Comparison of ENCODE assay signal across 8 cellular contexts in genomic region chr3:23916152-23916885, GRCh38. TPM values are rescaled to one million over a fixed set of nuclear protein-coding genes. Genes with fewer than 3 reads are reported as not detected.
A peak's percentile ranks its signal among the peaks of the same experiment; 100 is the strongest.
DNase-seq lines count a peak whose midpoint lies in the region; ATAC-seq and TF ChIP-seq lines count a peak whose summit lies in the region.

No MANE protein-coding gene starts in this region.

- peak overlapping the region; percentile 97 for H2AFZ ChIP-seq in parathyroid adenoma

- ATAC-seq in HG02938 (IDR thresholded peaks at IDR 0.05; ENCODE audit: unreplicated experiment), result peak; percentile 42
- peak; percentile 70 for ATAC-seq in SK-N-SH treated with all-trans-retinoic acid at 6 μM for 48 hours

- no peak for TF ChIP-seq CTCF in foreskin fibroblast (IDR thresholded peaks at IDR 0.05; ENCODE audit: low read depth, low read length)
- TF ChIP-seq CTCF in parathyroid adenoma (IDR thresholded peaks at IDR 0.05), result no peak

- no peaks in the 10 kb centered on the region for H3K27me3 ChIP-seq in parathyroid adenoma (ENCODE audit: control insufficient read depth, insufficient read depth, low read length)

- H3K36me3 ChIP-seq in parathyroid adenoma (ENCODE audit: control insufficient read depth, insufficient read depth, low read length), result no peaks in the 10 kb centered on the region

- intact Hi-C loops in activated CD4-positive, alpha-beta T cell treated with anti-CD3 and anti-CD28 coated beads, Interleukin-2, amount 10 ng/mL, durations not matched to agents 24 days and 14 days (cut with micrococcal nuclease), result loop anchor here (1.0 to 10.0 kb wide), 2 partner anchors 104 to 1868 kb away; partner anchors contain the start of gene NGLY1

- peak overlapping the region; percentile 99 for H3K27ac Mint-ChIP-seq in activated CD4-positive, alpha-beta T cell treated with anti-CD3 and anti-CD28 coated beads, Interleukin-2, amount 10 ng/mL, durations not matched to agents 24 days and 14 days

- no peaks in the 10 kb centered on the region for H3K9me3 Mint-ChIP-seq in activated CD4-positive, alpha-beta T cell treated with anti-CD3 and anti-CD28 coated beads, Interleukin-2, amount 10 ng/mL, durations not matched to agents 24 days and 14 days

- H3K4me1 ChIP-seq in parathyroid adenoma, result peaks cover 11% of the 10 kb centered on the region

- DNase-seq in activated CD4-positive, alpha-beta T cell treated with anti-CD3 and anti-CD28 coated beads, Interleukin-2, amount 10 ng/mL, durations not matched to agents 24 days and 14 days, result no peak
- no peak for DNase-seq in activated CD4-positive, alpha-beta T cell treated with anti-CD3 and anti-CD28 coated beads, Interleukin-2, amount 50 U/mL, for 1 hour
- DNase-seq in foreskin fibroblast (peak in 1 of 2 donors; percentile 28), KG1 (lab: John Stamatoyannopoulos, UW) (no peak), activated gamma-delta T cell treated with Interleukin-2 at 50 U/mL for 16 hours (no peak)

- peak overlapping the region; percentile 97 for H3K9ac ChIP-seq in parathyroid adenoma

- peak overlapping the region; percentile 92 for H3K4me2 ChIP-seq in parathyroid adenoma (ENCODE audit: low read length)

- no peaks in the 10 kb centered on the region for H3K9me3 ChIP-seq in parathyroid adenoma (ENCODE audit: control insufficient read depth, low read length)

- peak overlapping the region; percentile 96 for H3K27ac ChIP-seq in parathyroid adenoma

- peaks cover 23% of the 10 kb centered on the region for H3K79me2 ChIP-seq in parathyroid adenoma

- peaks cover 35% of the 10 kb centered on the region for H3K4me1 Mint-ChIP-seq in activated CD4-positive, alpha-beta T cell treated with anti-CD3 and anti-CD28 coated beads, Interleukin-2, amount 10 ng/mL, durations not matched to agents 24 days and 14 days

- H3K27me3 Mint-ChIP-seq in activated CD4-positive, alpha-beta T cell treated with anti-CD3 and anti-CD28 coated beads, Interleukin-2, amount 10 ng/mL, durations not matched to agents 24 days and 14 days, result peaks cover 4% of the 10 kb centered on the region

- H3K36me3 Mint-ChIP-seq in activated CD4-positive, alpha-beta T cell treated with anti-CD3 and anti-CD28 coated beads, Interleukin-2, amount 10 ng/mL, durations not matched to agents 24 days and 14 days (ENCODE audit: low read depth), result peaks cover 48% of the 10 kb centered on the region

- H3K4me3 Mint-ChIP-seq in activated CD4-positive, alpha-beta T cell treated with anti-CD3 and anti-CD28 coated beads, Interleukin-2, amount 10 ng/mL, durations not matched to agents 24 days and 14 days, result peak overlapping the region; percentile 99

- H3K4me3 ChIP-seq in foreskin fibroblast (ENCODE audit: low read depth in 1 of 2, low read length in 2 of 2) (peak overlapping the region; percentile 76 to 92), parathyroid adenoma (ENCODE audit: low read depth, low read length) (peak overlapping the region; percentile 80)

TF ChIP-seq in SK-N-SH treated with all-trans-retinoic acid at 6 μM for 48 hours, 23 proteins besides CTCF, POLR2A, EP300 and RAD21:
- TF ChIP-seq ZFP3 (CRISPR knock-in tag; IDR thresholded peaks at IDR 0.05) (peak; percentile 12; the same call in 1 of the 2 replicates), OSR1 (CRISPR knock-in tag; IDR thresholded peaks at IDR 0.05) (no peak), CSRNP3 (CRISPR knock-in tag; IDR thresholded peaks at IDR 0.05) (no peak), CSDC2 (CRISPR knock-in tag; IDR thresholded peaks at IDR 0.05) (no peak), ZFP30 (CRISPR knock-in tag; IDR thresholded peaks at IDR 0.05) (no peak), PATZ1 (CRISPR knock-in tag; IDR thresholded peaks at IDR 0.05; ENCODE audit: borderline replicate concordance) (no peak), TSHZ2 (CRISPR knock-in tag; IDR thresholded peaks at IDR 0.05) (0 out of 2 replicates have a peak, but pooled peaks have one; percentile 17)

RNA-seq across cellular contexts. Expression of gene NKIRAS1, which starts 0.5 kb away (rescaled TPM):
- total RNA-seq in activated CD4-positive, alpha-beta T cell treated with anti-CD3 and anti-CD28 coated beads, Interleukin-2, amount 10 ng/mL, durations not matched to agents 24 days and 14 days, result 4.8 and 5.2 TPM in 2 replicates

RNA-seq across cellular contexts. Expression of gene RPL15, which starts 0.6 kb away (rescaled TPM):
- 1,840 and 1,850 TPM in 2 replicates for total RNA-seq in activated CD4-positive, alpha-beta T cell treated with anti-CD3 and anti-CD28 coated beads, Interleukin-2, amount 10 ng/mL, durations not matched to agents 24 days and 14 days

RNA-seq across cellular contexts. Expression of gene NR1D2, which starts 28.8 kb away (rescaled TPM):
- 3.0 and 3.1 TPM in 2 replicates for total RNA-seq in activated CD4-positive, alpha-beta T cell treated with anti-CD3 and anti-CD28 coated beads, Interleukin-2, amount 10 ng/mL, durations not matched to agents 24 days and 14 days
